Comparison of ENCODE assay signal across 8 cellular contexts in genomic region chr12:57078519-57079404, GRCh38. TPM values are rescaled to one million over a fixed set of nuclear protein-coding genes. Genes with fewer than 3 reads are reported as not detected.
DNase-seq lines count a peak whose midpoint lies in the region; ATAC-seq and TF ChIP-seq lines count a peak whose summit lies in the region.

A gene with protein sequence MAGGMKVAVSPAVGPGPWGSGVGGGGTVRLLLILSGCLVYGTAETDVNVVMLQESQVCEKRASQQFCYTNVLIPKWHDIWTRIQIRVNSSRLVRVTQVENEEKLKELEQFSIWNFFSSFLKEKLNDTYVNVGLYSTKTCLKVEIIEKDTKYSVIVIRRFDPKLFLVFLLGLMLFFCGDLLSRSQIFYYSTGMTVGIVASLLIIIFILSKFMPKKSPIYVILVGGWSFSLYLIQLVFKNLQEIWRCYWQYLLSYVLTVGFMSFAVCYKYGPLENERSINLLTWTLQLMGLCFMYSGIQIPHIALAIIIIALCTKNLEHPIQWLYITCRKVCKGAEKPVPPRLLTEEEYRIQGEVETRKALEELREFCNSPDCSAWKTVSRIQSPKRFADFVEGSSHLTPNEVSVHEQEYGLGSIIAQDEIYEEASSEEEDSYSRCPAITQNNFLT (minus strand): TSS chr12:57078791. CDS start chr12:57078745, 46 bp downstream.

- H3K36me3 Mint-ChIP-seq in IgD-negative memory B cell: no peaks in the 10 kb centered on the region

- peaks cover 0 to 16% (median 5%) of the 10 kb centered on the region in 3 donors for H3K4me1 Mint-ChIP-seq in IgD-negative memory B cell

- no peaks in the 10 kb centered on the region for H3K9me3 ChIP-seq in mucosa of descending colon

- ATAC-seq in GM21529 (IDR thresholded peaks at IDR 0.05; ENCODE audit: unreplicated experiment) (peak; percentile 97), mucosa of descending colon (peak; percentile 99)

- peaks cover 11% of the 10 kb centered on the region for H3K4me1 ChIP-seq in mucosa of descending colon (ENCODE audit: low read depth)

- DNase-seq in DMS 273 treated with DMSO at 0.1 percent for 48 hours (lab: John Stamatoyannopoulos, UW) (peak; percentile 99), OCI-M2 (lab: John Stamatoyannopoulos, UW; ENCODE audit: unreplicated experiment) (peak; percentile 94), activated T-cell treated with anti-CD3 and anti-CD28 coated beads for 4 hours (peak; percentile 88), epithelial cell of esophagus (ENCODE audit: low read depth) (peak; percentile 100), mucosa of descending colon (peak; percentile 92 to 96 (median 96))
- DNase-seq in stimulated activated CD8-positive, alpha-beta memory T cell treated with anti-CD3 and anti-CD28 coated beads, Interleukin-4, amount 100 ng/mL, for 24 hours (ENCODE audit: low read depth): peak; percentile 86

- peak within 1 kb of the TSS; percentile 84 to 97 (median 97) for H3K27ac Mint-ChIP-seq in IgD-negative memory B cell

- intact Hi-C loops in mucosa of descending colon (cut with DNase I, micrococcal nuclease): no loop called here

- H3K27me3 Mint-ChIP-seq in IgD-negative memory B cell: no peaks in the 10 kb centered on the region

- TF ChIP-seq CTCF in epithelial cell of esophagus (IDR thresholded peaks at IDR 0.05; ENCODE audit: insufficient read depth, low read depth, low read length, missing control alignments) (no peak), mucosa of descending colon (IDR thresholded peaks at IDR 0.05) (peak; percentile 7)

- no peaks in the 10 kb centered on the region for H3K36me3 ChIP-seq in mucosa of descending colon (ENCODE audit: low read depth)

- H3K9me3 Mint-ChIP-seq in IgD-negative memory B cell: no peaks in the 10 kb centered on the region

- H3K4me3 ChIP-seq in epithelial cell of esophagus (ENCODE audit: low read length) (peak within 1 kb of the TSS; percentile 72), mucosa of descending colon (peak within 1 kb of the TSS; percentile 35)

- H3K4me3 Mint-ChIP-seq in IgD-negative memory B cell: peak within 1 kb of the TSS; percentile 89 to 98 (median 96)

RNA-seq across cellular contexts. Expression of the gene that starts here (rescaled TPM):
- polyA plus RNA-seq in IgD-negative memory B cell: 4.3 TPM
- 10 to 100 TPM in 2 of 3 donors, 1 to 10 TPM in 1; 6.3 to 16.9 (median 10.2) TPM for total RNA-seq in mucosa of descending colon

Comparison
In these comparisons a context has a peak if more than half of its experiments do, and no peak if none do; other contexts are left out.
1. Peak in every context shown above with its lines: DNase-seq, ATAC-seq and H3K4me3 ChIP-seq.